In the genomic region with DNA sequence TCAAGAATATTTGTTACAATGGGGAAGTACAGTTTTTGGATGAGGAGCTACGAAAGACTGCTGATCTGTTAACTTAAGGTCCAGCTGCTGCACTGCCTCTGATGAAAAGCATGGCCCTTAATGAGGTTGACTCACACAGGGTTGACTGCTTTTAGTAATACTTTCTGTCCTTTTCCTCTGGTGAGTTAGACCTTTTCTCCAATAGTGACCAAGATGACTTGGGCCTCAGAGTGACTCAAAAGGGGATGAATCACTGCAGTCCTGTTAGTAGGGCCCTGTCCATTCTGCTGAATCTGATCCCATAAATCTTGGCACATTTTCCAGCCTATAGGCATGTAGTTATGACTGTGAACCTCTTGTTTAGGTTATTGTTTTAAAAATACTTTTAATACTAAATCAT, we compare ENCODE assay signal across 9 cellular contexts. TPM values are rescaled to one million over a fixed set of nuclear protein-coding genes. Genes with fewer than 3 reads are reported as not detected.
DNase-seq lines count a peak whose midpoint lies in the region; ATAC-seq, FAIRE-seq and TF ChIP-seq lines count a peak whose summit lies in the region.
"Had no signal": no experiment of that assay in that cellular context is flagged by ENCODE, and none has a peak within 500 bp of the region (broad histone marks: within the 10 kb centered on the region; RNA-seq: fewer than 3 reads in every experiment).

No MANE protein-coding gene starts in this region.

- DNase-seq in BJ (ENCODE audit: low read depth) (peak; percentile 83), NB4 (ENCODE audit: low read depth) (peak; percentile 8), epithelial cell of esophagus (ENCODE audit: low read depth) (peak; percentile 85), neural crest cell (ENCODE audit: low read depth, low spot score) (no peak), WTC11 (ENCODE audit: low spot score) (no peak), GM12891 (ENCODE audit: insufficient read length, low spot score) (no peak), NCI-H2171 treated with DMSO at 0.1 percent for 48 hours (lab: John Stamatoyannopoulos, UW) (no peak)
- DNase-seq: NCI-H345 had no signal

- H3K4me3 Mint-ChIP-seq in neural crest cell (peak overlapping the region; percentile 64), WTC11 (no peak overlapping the region; the same call in 1 of the 2 replicates)

- H3K27me3 ChIP-seq in BJ (ENCODE audit: control insufficient read depth, insufficient read depth, low read length) = no peaks in the 10 kb centered on the region

- H3K4me1 Mint-ChIP-seq in neural crest cell = peaks cover 30% of the 10 kb centered on the region
- peaks cover 31% of the 10 kb centered on the region for H3K4me1 Mint-ChIP-seq in WTC11

- CTCF ChIA-PET in BJ (lab: Yijun Ruan, JAX) (interaction anchor here (0.6 to 1.0 kb wide), 2 partner anchors 24 to 263 kb away, joined by 3 to 4 read pairs; no protein-coding TSS in a partner anchor), WTC11 (lab: Charles Lee) (interaction anchor here (1.0 kb wide), 1 partner anchor 272 kb away, joined by 4 read pairs; no protein-coding TSS in a partner anchor)

- TF ChIP-seq CTCF in BJ (IDR thresholded peaks at IDR 0.05; ENCODE audit: insufficient read depth, low read depth, low read length) (no peak), NB4 (IDR thresholded peaks at IDR 0.05; ENCODE audit: low read depth, low read length) (no peak), epithelial cell of esophagus (IDR thresholded peaks at IDR 0.05; ENCODE audit: insufficient read depth, low read depth, low read length, missing control alignments) (no peak), neural crest cell (conservative IDR thresholded peaks at IDR 0.05) (no peak), WTC11 (IDR thresholded peaks at IDR 0.05) (no peak)

- TF ChIP-seq POLR2A in NB4 (IDR thresholded peaks at IDR 0.05; ENCODE audit: extremely low read depth, insufficient read length) (no peak), GM12891 (IDR thresholded peaks at IDR 0.05; ENCODE audit: low read depth, low read length) (no peak)

- ATAC-seq in WTC11 = no peak
- no peak for ATAC-seq in HG03108 (IDR thresholded peaks at IDR 0.05; ENCODE audit: unreplicated experiment)

- H3K27ac Mint-ChIP-seq in neural crest cell (ENCODE audit: unreplicated experiment) = no peak overlapping the region
- no peak overlapping the region for H3K27ac Mint-ChIP-seq in WTC11

- H3K36me3 Mint-ChIP-seq in neural crest cell (ENCODE audit: low read depth) (no peaks in the 10 kb centered on the region), WTC11 (no peaks in the 10 kb centered on the region)

- no peaks in the 10 kb centered on the region for H3K36me3 ChIP-seq in BJ (ENCODE audit: control insufficient read depth, insufficient read depth, low read length)

- H3K4me3 ChIP-seq in BJ (ENCODE audit: low read depth, low read length) (no peak overlapping the region), NB4 (ENCODE audit: low read depth, low read length) (no peak overlapping the region), epithelial cell of esophagus (ENCODE audit: low read length) (no peak overlapping the region)

- H3K9me3 Mint-ChIP-seq in neural crest cell (no peaks in the 10 kb centered on the region), WTC11 (no peaks in the 10 kb centered on the region)

- POLR2A ChIA-PET in BJ (lab: Charles Lee) = no interaction called here
- POLR2A ChIA-PET in WTC11 (lab: Charles Lee) = no interaction called here

- no peak for FAIRE-seq in GM12891 (lab: Jason Lieb, UNC)

- H3K27me3 Mint-ChIP-seq in neural crest cell (ENCODE audit: low read depth) (no peaks in the 10 kb centered on the region), WTC11 (ENCODE audit: low read depth) (peaks cover 18% of the 10 kb centered on the region)

TF ChIP-seq in WTC11, 78 proteins besides CTCF, POLR2A, EP300 and RAD21:
- TF ChIP-seq ZNF416 (CRISPR knock-in tag; IDR thresholded peaks at IDR 0.05) (no peak), ZNF317 (CRISPR knock-in tag; IDR thresholded peaks at IDR 0.05; ENCODE audit: borderline replicate concordance, low read depth) (no peak), JAZF1 (CRISPR knock-in tag; IDR thresholded peaks at IDR 0.05) (no peak), ATF1 (CRISPR knock-in tag; IDR thresholded peaks at IDR 0.05) (no peak), ZNF423 (CRISPR knock-in tag; IDR thresholded peaks at IDR 0.05) (no peak), TP53 (CRISPR knock-in tag; IDR thresholded peaks at IDR 0.05) (no peak), GABPB1 (CRISPR knock-in tag; IDR thresholded peaks at IDR 0.05) (no peak), HMGA2 (CRISPR knock-in tag; IDR thresholded peaks at IDR 0.05) (no peak), CBFB (CRISPR knock-in tag; IDR thresholded peaks at IDR 0.05; ENCODE audit: low read depth) (no peak), ZNF671 (CRISPR knock-in tag; IDR thresholded peaks at IDR 0.05) (no peak)
- TF ChIP-seq, protein P1, sequence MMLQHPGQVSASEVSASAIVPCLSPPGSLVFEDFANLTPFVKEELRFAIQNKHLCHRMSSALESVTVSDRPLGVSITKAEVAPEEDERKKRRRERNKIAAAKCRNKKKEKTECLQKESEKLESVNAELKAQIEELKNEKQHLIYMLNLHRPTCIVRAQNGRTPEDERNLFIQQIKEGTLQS (CRISPR knock-in tag; conservative IDR thresholded peaks at IDR 0.05) = no peak

TF ChIP-seq in GM12891, 5 proteins besides CTCF, POLR2A, EP300 and RAD21:
- TF ChIP-seq TAF1 (IDR thresholded peaks at IDR 0.05; ENCODE audit: low read depth, low read length) (no peak), POLR2AphosphoS5 (IDR thresholded peaks at IDR 0.05; ENCODE audit: low read depth, low read length) (no peak), PAX5 (IDR thresholded peaks at IDR 0.05; ENCODE audit: insufficient read depth, low read length, severe bottlenecking) (no peak), SPI1 (IDR thresholded peaks at IDR 0.05; ENCODE audit: low read depth, low read length) (no peak), POU2F2 (IDR thresholded peaks at IDR 0.05; ENCODE audit: low read depth, low read length) (no peak)

RNA-seq across cellular contexts. Expression of a gene that starts 2.7 kb away (rescaled TPM):
- polyA plus RNA-seq in BJ (2011; rRNA removed) = 5.7 and 6.2 TPM in 2 replicates
- 9.4 and 10.8 TPM in 2 replicates for polyA minus RNA-seq in BJ (2011; rRNA and poly(A)+ RNA removed)
- total RNA-seq in neural crest cell (11.8 and 13.6 TPM in 2 replicates), WTC11 (2021) (2.8 to 4.8 TPM (median 4.6 TPM) in 3 replicates)
- 0.28 TPM for polyA plus RNA-seq in GM12891 (2012; ENCODE audit: low read depth, missing spikeins)

Comparison
In these comparisons a context has a peak if more than half of its experiments do, and no peak if none do; other contexts are left out.
1. DNase-seq: peak in BJ (single experiment), NB4 (single experiment) and epithelial cell of esophagus (single experiment); none in neural crest cell (single experiment), WTC11 (single experiment), GM12891 (single experiment) and NCI-H2171 treated with DMSO at 0.1 percent for 48 hours (single experiment).